In the genomic region with DNA sequence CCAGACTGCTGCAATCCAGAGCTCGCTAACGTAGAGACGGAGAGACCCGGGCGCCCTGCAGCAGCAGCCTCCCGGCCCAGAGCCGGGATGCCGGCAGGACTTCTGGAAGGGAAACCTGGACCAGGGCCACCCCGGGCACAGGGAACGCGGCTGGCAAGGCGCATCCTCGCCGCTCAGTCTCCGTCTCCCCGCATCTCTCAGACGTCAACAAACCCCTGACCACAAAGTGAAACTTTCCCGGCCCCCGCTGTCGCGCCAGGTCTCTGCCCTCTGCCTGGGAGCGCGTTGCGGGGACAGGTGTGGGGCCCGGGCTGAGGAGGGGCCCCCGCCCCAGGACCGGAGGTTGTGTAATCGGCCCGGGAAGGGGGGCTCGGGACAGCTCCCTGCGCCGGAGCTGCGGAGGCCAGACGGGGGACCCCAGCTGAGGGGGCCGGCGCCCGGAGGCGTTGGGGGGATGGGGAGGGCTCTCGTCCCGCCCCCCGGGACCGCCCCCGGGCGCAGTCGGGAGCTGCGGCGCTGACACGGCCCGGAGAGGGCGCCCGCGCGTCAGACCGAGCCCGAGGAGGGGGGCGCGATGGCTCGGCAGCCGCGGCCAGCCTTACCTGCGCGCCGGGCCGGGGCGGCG, we compare ENCODE assay signal across 1 cellular context.
TF ChIP-seq lines count a peak whose summit lies in the region.

No MANE protein-coding gene starts in this region.

TF ChIP-seq in K562, 482 proteins besides CTCF, POLR2A, EP300 and RAD21 (continued from another document and continues in another):
- TF ChIP-seq, protein P1, sequence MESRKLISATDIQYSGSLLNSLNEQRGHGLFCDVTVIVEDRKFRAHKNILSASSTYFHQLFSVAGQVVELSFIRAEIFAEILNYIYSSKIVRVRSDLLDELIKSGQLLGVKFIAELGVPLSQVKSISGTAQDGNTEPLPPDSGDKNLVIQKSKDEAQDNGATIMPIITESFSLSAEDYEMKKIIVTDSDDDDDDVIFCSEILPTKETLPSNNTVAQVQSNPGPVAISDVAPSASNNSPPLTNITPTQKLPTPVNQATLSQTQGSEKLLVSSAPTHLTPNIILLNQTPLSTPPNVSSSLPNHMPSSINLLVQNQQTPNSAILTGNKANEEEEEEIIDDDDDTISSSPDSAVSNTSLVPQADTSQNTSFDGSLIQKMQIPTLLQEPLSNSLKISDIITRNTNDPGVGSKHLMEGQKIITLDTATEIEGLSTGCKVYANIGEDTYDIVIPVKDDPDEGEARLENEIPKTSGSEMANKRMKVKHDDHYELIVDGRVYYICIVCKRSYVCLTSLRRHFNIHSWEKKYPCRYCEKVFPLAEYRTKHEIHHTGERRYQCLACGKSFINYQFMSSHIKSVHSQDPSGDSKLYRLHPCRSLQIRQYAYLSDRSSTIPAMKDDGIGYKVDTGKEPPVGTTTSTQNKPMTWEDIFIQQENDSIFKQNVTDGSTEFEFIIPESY (CRISPR knock-in tag; IDR thresholded peaks at IDR 0.05): no peak
- TF ChIP-seq LEF1 (IDR thresholded peaks at IDR 0.05) (no peak), RFX5 (IDR thresholded peaks at IDR 0.05; ENCODE audit: low read depth, low read length) (no peak), MCM7 (IDR thresholded peaks at IDR 0.05) (no peak), ZNF584 (CRISPR knock-in tag; IDR thresholded peaks at IDR 0.05; ENCODE audit: low read depth) (no peak), NR4A1 (CRISPR knock-in tag; IDR thresholded peaks at IDR 0.05) (no peak), NR4A1 (tag; IDR thresholded peaks at IDR 0.05) (no peak), ZBTB1 (CRISPR knock-in tag; IDR thresholded peaks at IDR 0.05; ENCODE audit: borderline replicate concordance, low read depth) (no peak), ZNF778 (CRISPR knock-in tag; IDR thresholded peaks at IDR 0.05) (no peak), JUND (IDR thresholded peaks at IDR 0.05; ENCODE audit: borderline replicate concordance, low read depth, low read length) (no peak), JUND (tag; IDR thresholded peaks at IDR 0.05; ENCODE audit: borderline replicate concordance, low read depth, low read length) (no peak), RBM34 (IDR thresholded peaks at IDR 0.05; ENCODE audit: borderline replicate concordance, insufficient read depth, low read length) (no peak), RB1 (IDR thresholded peaks at IDR 0.05; ENCODE audit: low read depth) (peak; percentile 90), MIER1 (IDR thresholded peaks at IDR 0.05; ENCODE audit: low read depth) (no peak), ZNF23 (CRISPR knock-in tag; IDR thresholded peaks at IDR 0.05) (no peak), PTRF (tag; IDR thresholded peaks at IDR 0.05) (no peak), GABPB2 (CRISPR knock-in tag; conservative IDR thresholded peaks at IDR 0.05) (no peak), CCNT2 (IDR thresholded peaks at IDR 0.05; ENCODE audit: borderline replicate concordance, extremely low read depth, insufficient read length, low read depth, low read length) (peak; percentile 11), MEF2A (IDR thresholded peaks at IDR 0.05; ENCODE audit: control insufficient read depth, low read depth, low read length) (no peak)
- TF ChIP-seq, protein P2, sequence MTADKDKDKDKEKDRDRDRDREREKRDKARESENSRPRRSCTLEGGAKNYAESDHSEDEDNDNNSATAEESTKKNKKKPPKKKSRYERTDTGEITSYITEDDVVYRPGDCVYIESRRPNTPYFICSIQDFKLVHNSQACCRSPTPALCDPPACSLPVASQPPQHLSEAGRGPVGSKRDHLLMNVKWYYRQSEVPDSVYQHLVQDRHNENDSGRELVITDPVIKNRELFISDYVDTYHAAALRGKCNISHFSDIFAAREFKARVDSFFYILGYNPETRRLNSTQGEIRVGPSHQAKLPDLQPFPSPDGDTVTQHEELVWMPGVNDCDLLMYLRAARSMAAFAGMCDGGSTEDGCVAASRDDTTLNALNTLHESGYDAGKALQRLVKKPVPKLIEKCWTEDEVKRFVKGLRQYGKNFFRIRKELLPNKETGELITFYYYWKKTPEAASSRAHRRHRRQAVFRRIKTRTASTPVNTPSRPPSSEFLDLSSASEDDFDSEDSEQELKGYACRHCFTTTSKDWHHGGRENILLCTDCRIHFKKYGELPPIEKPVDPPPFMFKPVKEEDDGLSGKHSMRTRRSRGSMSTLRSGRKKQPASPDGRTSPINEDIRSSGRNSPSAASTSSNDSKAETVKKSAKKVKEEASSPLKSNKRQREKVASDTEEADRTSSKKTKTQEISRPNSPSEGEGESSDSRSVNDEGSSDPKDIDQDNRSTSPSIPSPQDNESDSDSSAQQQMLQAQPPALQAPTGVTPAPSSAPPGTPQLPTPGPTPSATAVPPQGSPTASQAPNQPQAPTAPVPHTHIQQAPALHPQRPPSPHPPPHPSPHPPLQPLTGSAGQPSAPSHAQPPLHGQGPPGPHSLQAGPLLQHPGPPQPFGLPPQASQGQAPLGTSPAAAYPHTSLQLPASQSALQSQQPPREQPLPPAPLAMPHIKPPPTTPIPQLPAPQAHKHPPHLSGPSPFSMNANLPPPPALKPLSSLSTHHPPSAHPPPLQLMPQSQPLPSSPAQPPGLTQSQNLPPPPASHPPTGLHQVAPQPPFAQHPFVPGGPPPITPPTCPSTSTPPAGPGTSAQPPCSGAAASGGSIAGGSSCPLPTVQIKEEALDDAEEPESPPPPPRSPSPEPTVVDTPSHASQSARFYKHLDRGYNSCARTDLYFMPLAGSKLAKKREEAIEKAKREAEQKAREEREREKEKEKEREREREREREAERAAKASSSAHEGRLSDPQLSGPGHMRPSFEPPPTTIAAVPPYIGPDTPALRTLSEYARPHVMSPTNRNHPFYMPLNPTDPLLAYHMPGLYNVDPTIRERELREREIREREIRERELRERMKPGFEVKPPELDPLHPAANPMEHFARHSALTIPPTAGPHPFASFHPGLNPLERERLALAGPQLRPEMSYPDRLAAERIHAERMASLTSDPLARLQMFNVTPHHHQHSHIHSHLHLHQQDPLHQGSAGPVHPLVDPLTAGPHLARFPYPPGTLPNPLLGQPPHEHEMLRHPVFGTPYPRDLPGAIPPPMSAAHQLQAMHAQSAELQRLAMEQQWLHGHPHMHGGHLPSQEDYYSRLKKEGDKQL (CRISPR knock-in tag; IDR thresholded peaks at IDR 0.05; ENCODE audit: borderline replicate concordance): no peak
- TF ChIP-seq, protein P3, sequence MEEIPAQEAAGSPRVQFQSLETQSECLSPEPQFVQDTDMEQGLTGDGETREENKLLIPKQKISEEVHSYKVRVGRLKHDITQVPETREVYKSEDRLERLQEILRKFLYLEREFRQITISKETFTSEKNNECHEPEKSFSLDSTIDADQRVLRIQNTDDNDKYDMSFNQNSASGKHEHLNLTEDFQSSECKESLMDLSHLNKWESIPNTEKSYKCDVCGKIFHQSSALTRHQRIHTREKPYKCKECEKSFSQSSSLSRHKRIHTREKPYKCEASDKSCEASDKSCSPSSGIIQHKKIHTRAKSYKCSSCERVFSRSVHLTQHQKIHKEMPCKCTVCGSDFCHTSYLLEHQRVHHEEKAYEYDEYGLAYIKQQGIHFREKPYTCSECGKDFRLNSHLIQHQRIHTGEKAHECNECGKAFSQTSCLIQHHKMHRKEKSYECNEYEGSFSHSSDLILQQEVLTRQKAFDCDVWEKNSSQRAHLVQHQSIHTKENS (CRISPR knock-in tag; IDR thresholded peaks at IDR 0.05): no peak
- TF ChIP-seq, protein P4, sequence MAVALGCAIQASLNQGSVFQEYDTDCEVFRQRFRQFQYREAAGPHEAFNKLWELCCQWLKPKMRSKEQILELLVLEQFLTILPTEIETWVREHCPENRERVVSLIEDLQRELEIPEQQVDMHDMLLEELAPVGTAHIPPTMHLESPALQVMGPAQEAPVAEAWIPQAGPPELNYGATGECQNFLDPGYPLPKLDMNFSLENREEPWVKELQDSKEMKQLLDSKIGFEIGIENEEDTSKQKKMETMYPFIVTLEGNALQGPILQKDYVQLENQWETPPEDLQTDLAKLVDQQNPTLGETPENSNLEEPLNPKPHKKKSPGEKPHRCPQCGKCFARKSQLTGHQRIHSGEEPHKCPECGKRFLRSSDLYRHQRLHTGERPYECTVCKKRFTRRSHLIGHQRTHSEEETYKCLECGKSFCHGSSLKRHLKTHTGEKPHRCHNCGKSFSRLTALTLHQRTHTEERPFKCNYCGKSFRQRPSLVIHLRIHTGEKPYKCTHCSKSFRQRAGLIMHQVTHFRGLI (CRISPR knock-in tag; IDR thresholded peaks at IDR 0.05): no peak
- TF ChIP-seq, protein P5, sequence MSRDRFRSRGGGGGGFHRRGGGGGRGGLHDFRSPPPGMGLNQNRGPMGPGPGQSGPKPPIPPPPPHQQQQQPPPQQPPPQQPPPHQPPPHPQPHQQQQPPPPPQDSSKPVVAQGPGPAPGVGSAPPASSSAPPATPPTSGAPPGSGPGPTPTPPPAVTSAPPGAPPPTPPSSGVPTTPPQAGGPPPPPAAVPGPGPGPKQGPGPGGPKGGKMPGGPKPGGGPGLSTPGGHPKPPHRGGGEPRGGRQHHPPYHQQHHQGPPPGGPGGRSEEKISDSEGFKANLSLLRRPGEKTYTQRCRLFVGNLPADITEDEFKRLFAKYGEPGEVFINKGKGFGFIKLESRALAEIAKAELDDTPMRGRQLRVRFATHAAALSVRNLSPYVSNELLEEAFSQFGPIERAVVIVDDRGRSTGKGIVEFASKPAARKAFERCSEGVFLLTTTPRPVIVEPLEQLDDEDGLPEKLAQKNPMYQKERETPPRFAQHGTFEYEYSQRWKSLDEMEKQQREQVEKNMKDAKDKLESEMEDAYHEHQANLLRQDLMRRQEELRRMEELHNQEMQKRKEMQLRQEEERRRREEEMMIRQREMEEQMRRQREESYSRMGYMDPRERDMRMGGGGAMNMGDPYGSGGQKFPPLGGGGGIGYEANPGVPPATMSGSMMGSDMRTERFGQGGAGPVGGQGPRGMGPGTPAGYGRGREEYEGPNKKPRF (IDR thresholded peaks at IDR 0.05; ENCODE audit: low read depth, low read length): no peak
- TF ChIP-seq, protein P6, sequence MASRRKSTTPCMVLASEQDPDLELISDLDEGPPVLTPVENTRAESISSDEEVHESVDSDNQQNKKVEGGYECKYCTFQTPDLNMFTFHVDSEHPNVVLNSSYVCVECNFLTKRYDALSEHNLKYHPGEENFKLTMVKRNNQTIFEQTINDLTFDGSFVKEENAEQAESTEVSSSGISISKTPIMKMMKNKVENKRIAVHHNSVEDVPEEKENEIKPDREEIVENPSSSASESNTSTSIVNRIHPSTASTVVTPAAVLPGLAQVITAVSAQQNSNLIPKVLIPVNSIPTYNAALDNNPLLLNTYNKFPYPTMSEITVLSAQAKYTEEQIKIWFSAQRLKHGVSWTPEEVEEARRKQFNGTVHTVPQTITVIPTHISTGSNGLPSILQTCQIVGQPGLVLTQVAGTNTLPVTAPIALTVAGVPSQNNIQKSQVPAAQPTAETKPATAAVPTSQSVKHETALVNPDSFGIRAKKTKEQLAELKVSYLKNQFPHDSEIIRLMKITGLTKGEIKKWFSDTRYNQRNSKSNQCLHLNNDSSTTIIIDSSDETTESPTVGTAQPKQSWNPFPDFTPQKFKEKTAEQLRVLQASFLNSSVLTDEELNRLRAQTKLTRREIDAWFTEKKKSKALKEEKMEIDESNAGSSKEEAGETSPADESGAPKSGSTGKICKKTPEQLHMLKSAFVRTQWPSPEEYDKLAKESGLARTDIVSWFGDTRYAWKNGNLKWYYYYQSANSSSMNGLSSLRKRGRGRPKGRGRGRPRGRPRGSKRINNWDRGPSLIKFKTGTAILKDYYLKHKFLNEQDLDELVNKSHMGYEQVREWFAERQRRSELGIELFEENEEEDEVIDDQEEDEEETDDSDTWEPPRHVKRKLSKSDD (conservative IDR thresholded peaks at IDR 0.05; ENCODE audit: low read length): no peak
